1 cellular context compared by ENCODE assay signal in the genomic region with DNA sequence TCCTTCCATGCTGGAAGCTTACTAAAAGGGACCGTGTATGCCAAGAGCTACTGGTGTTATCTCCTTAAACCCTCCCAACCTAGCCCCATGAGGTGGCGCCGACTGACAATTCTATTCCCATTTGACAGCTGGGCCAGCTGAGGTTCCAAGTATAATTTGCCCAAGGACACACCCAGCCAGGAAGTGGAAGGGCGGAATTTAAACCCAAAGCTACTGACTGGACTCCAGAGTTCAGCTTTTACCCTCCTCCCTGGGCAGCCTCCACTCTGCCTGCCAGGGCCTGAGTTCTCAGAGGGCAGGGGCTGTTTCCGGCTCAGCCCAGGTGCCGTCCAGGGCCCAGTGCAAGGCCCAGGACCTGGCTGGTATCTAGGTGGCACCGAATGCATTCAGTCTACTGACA.
TF ChIP-seq lines count a peak whose summit lies in the region.

No MANE protein-coding gene starts in this region.

TF ChIP-seq in IMR-90, 13 proteins besides CTCF, POLR2A, EP300 and RAD21 (continued from another document):
- TF ChIP-seq, protein P1, sequence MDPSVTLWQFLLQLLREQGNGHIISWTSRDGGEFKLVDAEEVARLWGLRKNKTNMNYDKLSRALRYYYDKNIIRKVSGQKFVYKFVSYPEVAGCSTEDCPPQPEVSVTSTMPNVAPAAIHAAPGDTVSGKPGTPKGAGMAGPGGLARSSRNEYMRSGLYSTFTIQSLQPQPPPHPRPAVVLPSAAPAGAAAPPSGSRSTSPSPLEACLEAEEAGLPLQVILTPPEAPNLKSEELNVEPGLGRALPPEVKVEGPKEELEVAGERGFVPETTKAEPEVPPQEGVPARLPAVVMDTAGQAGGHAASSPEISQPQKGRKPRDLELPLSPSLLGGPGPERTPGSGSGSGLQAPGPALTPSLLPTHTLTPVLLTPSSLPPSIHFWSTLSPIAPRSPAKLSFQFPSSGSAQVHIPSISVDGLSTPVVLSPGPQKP (IDR thresholded peaks at IDR 0.05; ENCODE audit: borderline replicate concordance, low read depth, low read length), result no peak
- TF ChIP-seq FOS (IDR thresholded peaks at IDR 0.05; ENCODE audit: low read depth, low read length) (no peak), MAZ (IDR thresholded peaks at IDR 0.05; ENCODE audit: borderline replicate concordance, low read depth, low read length) (no peak)
